24 cellular contexts compared by ENCODE assay signal in the genomic region with DNA sequence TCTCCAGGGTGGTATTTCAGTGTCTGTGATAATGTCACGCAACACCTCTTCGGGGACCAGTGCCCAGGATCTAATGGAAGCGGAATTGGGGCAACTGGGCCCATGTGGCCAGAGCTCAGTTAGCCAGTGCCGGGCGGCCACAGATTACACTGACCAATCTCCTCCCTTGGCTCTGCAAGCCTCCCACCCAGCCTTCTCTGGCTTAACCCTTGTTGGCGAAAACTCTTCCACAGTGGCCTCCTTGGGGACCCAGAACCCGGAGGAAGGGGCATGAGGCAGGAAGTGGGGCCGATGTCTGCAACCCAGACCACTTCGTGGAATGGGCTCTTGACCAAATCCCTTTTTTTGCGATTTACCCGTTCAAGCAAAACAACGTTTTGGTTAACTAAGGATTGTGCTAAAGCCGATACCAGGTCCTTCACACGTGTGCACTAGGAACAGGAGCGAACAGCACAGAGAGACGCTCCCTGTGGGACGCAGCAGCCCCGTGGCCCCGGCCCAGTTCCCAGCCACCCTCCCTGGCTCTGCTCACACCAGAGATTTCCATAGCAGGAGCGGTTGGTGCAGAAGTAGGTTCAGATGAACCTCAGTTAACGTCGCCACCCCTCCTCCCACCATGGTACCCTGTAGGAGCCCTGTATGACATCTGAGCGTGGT. TPM values are rescaled to one million over a fixed set of nuclear protein-coding genes. Genes with fewer than 3 reads are reported as not detected.
DNase-seq lines count a peak whose midpoint lies in the region; ATAC-seq and TF ChIP-seq lines count a peak whose summit lies in the region.
"Had no signal": no experiment of that assay in that cellular context is flagged by ENCODE, and none has a peak within 500 bp of the region (broad histone marks: within the 10 kb centered on the region; RNA-seq: fewer than 3 reads in every experiment).

No MANE protein-coding gene starts in this region.

- POLR2A ChIA-PET in naive thymus-derived CD4-positive, alpha-beta T cell (lab: Charles Lee) = no interaction called here

- peaks cover 0 to 2% (median 2%) of the 10 kb centered on the region in 7 donors for H3K4me1 Mint-ChIP-seq in naive thymus-derived CD4-positive, alpha-beta T cell

- no peaks in the 10 kb centered on the region for H3K9me3 ChIP-seq in left ventricle myocardium inferior (replicated peaks)
- H3K9me3 ChIP-seq in ascending aorta = no peaks in the 10 kb centered on the region
- H3K9me3 ChIP-seq in naive thymus-derived CD4-positive, alpha-beta T cell (ENCODE audit: control insufficient read depth in 2 of 3, low read length in 3 of 3) = no peaks in the 10 kb centered on the region
- H3K9me3 ChIP-seq: stomach, upper lobe of right lung had no signal

- H3K4me3 ChIP-seq in left ventricle myocardium inferior (no peak overlapping the region), ascending aorta (no peak overlapping the region)
- no peak overlapping the region for H3K4me3 ChIP-seq in naive thymus-derived CD4-positive, alpha-beta T cell (ENCODE audit: low read length)
- H3K4me3 ChIP-seq: stomach, upper lobe of right lung had no signal

- H3K27me3 ChIP-seq in left ventricle myocardium inferior (ENCODE audit: low read depth) = no peaks in the 10 kb centered on the region
- H3K27me3 ChIP-seq in ascending aorta = no peaks in the 10 kb centered on the region
- no peaks in the 10 kb centered on the region for H3K27me3 ChIP-seq in naive thymus-derived CD4-positive, alpha-beta T cell (ENCODE audit: control insufficient read depth in 2 of 2, insufficient read depth in 2 of 2, low read length in 2 of 2)
- H3K27me3 ChIP-seq: stomach, upper lobe of right lung had no signal

- no peak overlapping the region for H3K4me3 Mint-ChIP-seq in naive thymus-derived CD4-positive, alpha-beta T cell
- H3K4me3 Mint-ChIP-seq: activated naive CD4-positive, alpha-beta T cell treated with anti-CD3 and anti-CD28 coated beads for 36 hours; activated T-cell treated with anti-CD3 and anti-CD28 coated beads, Interleukin-2, amount 50 U/mL, for 72 hours; naive thymus-derived CD8-positive, alpha-beta T cell had no signal

- H3K27me3 Mint-ChIP-seq in naive thymus-derived CD4-positive, alpha-beta T cell = no peaks in the 10 kb centered on the region
- H3K27me3 Mint-ChIP-seq: naive thymus-derived CD8-positive, alpha-beta T cell had no signal

- intact Hi-C loops in left ventricle myocardium inferior (cut with micrococcal nuclease) (no loop called here), Right ventricle myocardium inferior (cut with DNase I) (loop anchor here (5.0 kb wide), 1 partner anchor 99 kb away; no protein-coding TSS in a partner anchor), ascending aorta (cut with DNase I) (no loop called here)
- intact Hi-C loops in naive thymus-derived CD4-positive, alpha-beta T cell (cut with micrococcal nuclease) = no loop called here

- no peak for ATAC-seq in Right ventricle myocardium inferior
- no peak for ATAC-seq in naive thymus-derived CD4-positive, alpha-beta T cell
- ATAC-seq in HG03280 (IDR thresholded peaks at IDR 0.05; ENCODE audit: unreplicated experiment) = no peak
- no peak for ATAC-seq in HG03095 (IDR thresholded peaks at IDR 0.05; ENCODE audit: unreplicated experiment)
- ATAC-seq: SK-N-SH treated with all-trans-retinoic acid at 6 μM for 48 hours, upper lobe of right lung had no signal

- no peak for DNase-seq in left ventricle myocardium inferior
- no peak for DNase-seq in Right ventricle myocardium inferior (ENCODE audit: missing footprints)
- DNase-seq in ascending aorta (ENCODE audit: low spot score in 2 of 2) = no peak
- DNase-seq in naive thymus-derived CD4-positive, alpha-beta T cell = peak in 1 of 9 donors; percentile 3
- no peak for DNase-seq in CD1c-positive myeloid dendritic cell (ENCODE audit: extremely low spot score)
- no peak for DNase-seq in NOMO-1 (lab: John Stamatoyannopoulos, UW; ENCODE audit: unreplicated experiment in 2 of 2)
- DNase-seq: ACHN; activated CD4-positive, alpha-beta T cell treated with anti-CD3 and anti-CD28 coated beads for 48 hours; activated naive CD4-positive, alpha-beta T cell treated with anti-CD3 and anti-CD28 coated beads for 36 hours; activated T-cell treated with anti-CD3 and anti-CD28 coated beads, Interleukin-2, amount 50 U/mL, for 72 hours; C1 segment of cervical spinal cord; cerebellar nuclear complex; EL; left cardiac atrium; naive thymus-derived CD8-positive, alpha-beta T cell; NCI-H1930; stimulated activated CD4-positive, alpha-beta T cell treated with anti-CD3 and anti-CD28 coated beads, Interleukin-12 subunit alpha, Interleukin-12 subunit beta, amount 100 ng/mL, for 4 hours; stimulated activated CD4-positive, alpha-beta T cell treated with anti-CD3 and anti-CD28 coated beads, Interleukin-4, amount 100 ng/mL, for 4 hours; stomach; upper lobe of right lung had no signal

- peak overlapping the region in 5 of 9 donors; percentile 31 to 84 (median 72) for H3K27ac Mint-ChIP-seq in naive thymus-derived CD4-positive, alpha-beta T cell
- H3K27ac Mint-ChIP-seq: activated naive CD4-positive, alpha-beta T cell treated with anti-CD3 and anti-CD28 coated beads for 36 hours; activated T-cell treated with anti-CD3 and anti-CD28 coated beads, Interleukin-2, amount 50 U/mL, for 72 hours had no signal

- TF ChIP-seq CTCF in left ventricle myocardium inferior (IDR thresholded peaks at IDR 0.05; ENCODE audit: borderline replicate concordance) (no peak), ascending aorta (IDR thresholded peaks at IDR 0.05) (no peak)

- H3K4me1 ChIP-seq in left ventricle myocardium inferior (peaks cover 70% of the 10 kb centered on the region), ascending aorta (peaks cover 14 to 30% of the 10 kb centered on the region in 2 donors)
- no peaks in the 10 kb centered on the region for H3K4me1 ChIP-seq in naive thymus-derived CD4-positive, alpha-beta T cell (ENCODE audit: control insufficient read depth in 2 of 2, insufficient read depth in 2 of 2, low read length in 2 of 2)

- peaks cover 58% of the 10 kb centered on the region for H3K36me3 ChIP-seq in left ventricle myocardium inferior
- H3K36me3 ChIP-seq in ascending aorta = peaks cover 50 to 60% of the 10 kb centered on the region in 2 donors
- peaks cover 0 to 91% (median 19%) of the 10 kb centered on the region in 3 experiments for H3K36me3 ChIP-seq in naive thymus-derived CD4-positive, alpha-beta T cell (ENCODE audit: control insufficient read depth in 2 of 3, insufficient read depth in 3 of 3, low read length in 3 of 3)

- CTCF ChIA-PET in naive thymus-derived CD4-positive, alpha-beta T cell (lab: Charles Lee) = no interaction called here

- H3K36me3 Mint-ChIP-seq in naive thymus-derived CD4-positive, alpha-beta T cell = peaks cover 2 to 31% (median 6%) of the 10 kb centered on the region in 5 donors

- H3K9me3 Mint-ChIP-seq in naive thymus-derived CD4-positive, alpha-beta T cell = peaks cover 0 to 2% (median 0%) of the 10 kb centered on the region in 11 donors
- H3K9me3 Mint-ChIP-seq: activated naive CD4-positive, alpha-beta T cell treated with anti-CD3 and anti-CD28 coated beads for 36 hours; activated T-cell treated with anti-CD3 and anti-CD28 coated beads, Interleukin-2, amount 50 U/mL, for 72 hours; naive thymus-derived CD8-positive, alpha-beta T cell had no signal

- H3K27ac ChIP-seq in left ventricle myocardium inferior (replicated peaks) (peak overlapping the region; percentile 92), ascending aorta (peak overlapping the region; percentile 73 to 95)
- H3K27ac ChIP-seq in naive thymus-derived CD4-positive, alpha-beta T cell (ENCODE audit: low read depth, low read length) = no peak overlapping the region
- H3K27ac ChIP-seq: HL-60, upper lobe of right lung had no signal

RNA-seq across cellular contexts. Expression of a gene that starts 38.2 kb away (rescaled TPM):
- total RNA-seq in left ventricle myocardium inferior = 9.2 TPM
- 13.3 TPM for total RNA-seq in Right ventricle myocardium inferior
- total RNA-seq in ascending aorta = 114 TPM
- total RNA-seq in naive thymus-derived CD4-positive, alpha-beta T cell = 100 to 1,000 TPM in 4 of 5 experiments, 10 to 100 TPM in 1; 40.9 to 169 (median 140) TPM
- 100 to 1,000 TPM in 1 of 2 donors, 10 to 100 TPM in 1; 68.1 to 144 TPM for polyA plus RNA-seq in naive thymus-derived CD4-positive, alpha-beta T cell
